ENCODE assay signal across 8 cellular contexts in genomic region chr11:66386171-66387069, GRCh38. TPM values are rescaled to one million over a fixed set of nuclear protein-coding genes. Genes with fewer than 3 reads are reported as not detected.
DNase-seq lines count a peak whose midpoint lies in the region; ATAC-seq, FAIRE-seq and TF ChIP-seq lines count a peak whose summit lies in the region.

No MANE protein-coding gene starts in this region.

- CTCF ChIA-PET in T-cell (lab: Charles Lee): interaction anchor here (0.6 to 2.7 kb wide), 11 partner anchors 9 to 204 kb away, joined by 3 to 25 read pairs (median 4); partner anchors contain the start of genes MRPL11 (in 1 of the 2) and PELI3 (in 1 of the 2)

- TF ChIP-seq CTCF in left ventricle myocardium inferior (IDR thresholded peaks at IDR 0.05; ENCODE audit: borderline replicate concordance) (peak; percentile 94), psoas muscle (IDR thresholded peaks at IDR 0.05) (peak; percentile 91)

- H3K27ac Mint-ChIP-seq in T-cell: no peak overlapping the region

- no peaks in the 10 kb centered on the region for H3K9me3 Mint-ChIP-seq in T-cell

- peak overlapping the region in 2 of 3 donors; percentile 3 to 17 for H3K4me3 Mint-ChIP-seq in T-cell

- POLR2A ChIA-PET in T-cell (lab: Charles Lee): no interaction called here

- peaks cover 10% of the 10 kb centered on the region for H3K4me1 ChIP-seq in left ventricle myocardium inferior
- H3K4me1 ChIP-seq in psoas muscle: peaks cover 12% of the 10 kb centered on the region

- H3K4me1 Mint-ChIP-seq in T-cell: peaks cover 6 to 8% (median 6%) of the 10 kb centered on the region in 3 donors

- peak overlapping the region; percentile 43 for H3K27ac ChIP-seq in left ventricle myocardium inferior (replicated peaks)
- peak overlapping the region; percentile 54 for H3K27ac ChIP-seq in psoas muscle

- H3K4me3 ChIP-seq in left ventricle myocardium inferior (peak overlapping the region; percentile 55), psoas muscle (peak overlapping the region; percentile 42)

- DNase-seq in GM04503 (ENCODE audit: low read depth) (peak; percentile 47), NCI-H1436 (lab: John Stamatoyannopoulos, UW) (peak; percentile 73), T-cell (peak; percentile 51 to 84 (median 77)), amniotic epithelial cell (ENCODE audit: low read depth) (peak; percentile 84), left ventricle myocardium inferior (peak; percentile 84), psoas muscle (peak; percentile 87 to 92), urothelium cell line (ENCODE audit: low spot score) (peak; percentile 71)

- H3K36me3 ChIP-seq in left ventricle myocardium inferior (no peaks in the 10 kb centered on the region), psoas muscle (ENCODE audit: insufficient read depth in 1 of 2, low read depth in 1 of 2) (no peaks in the 10 kb centered on the region)

- 5 to 10% (median 5%) methylated on average over 20 of the region's 20 CpGs for WGBS in psoas muscle, 3 donors

- peaks cover 0 to 2% of the 10 kb centered on the region in 2 donors for H3K27me3 Mint-ChIP-seq in T-cell

- no peak for FAIRE-seq in urothelium cell line (lab: Jason Lieb, UNC)

- H3K9me3 ChIP-seq in left ventricle myocardium inferior (replicated peaks): no peaks in the 10 kb centered on the region
- H3K9me3 ChIP-seq in psoas muscle: no peaks in the 10 kb centered on the region

- no peaks in the 10 kb centered on the region for H3K36me3 Mint-ChIP-seq in T-cell

- intact Hi-C loops in left ventricle myocardium inferior (cut with micrococcal nuclease): loop anchor here (5.0 kb wide), 1 partner anchor 74 kb away; no protein-coding TSS in a partner anchor
- intact Hi-C loops in psoas muscle (cut with DNase I): loop anchor here (1.0 to 5.0 kb wide), 3 partner anchors 39 to 75 kb away; partner anchors contain the start of genes B4GAT1 (in 1 of the 2) and BRMS1 (in 1 of the 2)

- H3K27me3 ChIP-seq in left ventricle myocardium inferior (ENCODE audit: low read depth): peaks cover 6% of the 10 kb centered on the region
- no peaks in the 10 kb centered on the region for H3K27me3 ChIP-seq in psoas muscle (ENCODE audit: insufficient read depth in 3 of 3, low read length in 2 of 3)

- peak; percentile 68 to 78 (median 71) for ATAC-seq in T-cell (replicated peaks in 1 of 4)
- ATAC-seq in psoas muscle: peak; percentile 74 to 87 (median 80)
- no peak for ATAC-seq in GM21737 (IDR thresholded peaks at IDR 0.05; ENCODE audit: unreplicated experiment)

RNA-seq across cellular contexts. Expression of gene SLC29A2, which starts 14.9 kb away (rescaled TPM):
- 10 to 100 TPM in 3 of 5 donors, 1 to 10 TPM in 2; 8.5 to 14.7 (median 14.4) TPM for total RNA-seq in T-cell
- 14.6 TPM for total RNA-seq in left ventricle myocardium inferior
- total RNA-seq in psoas muscle: 10 to 100 TPM; 14.9 to 94.1 (median 51.0) TPM
- 10 to 100 TPM; 14.9 to 84.5 (median 69.5) TPM for polyA plus RNA-seq in psoas muscle

RNA-seq across cellular contexts. Expression of gene NPAS4, which starts 34.4 kb away (rescaled TPM):
- not detected for total RNA-seq in T-cell
- not detected for total RNA-seq in left ventricle myocardium inferior
- not detected for total RNA-seq in psoas muscle
- under 1 TPM in 1 of 3 donors, not detected in 2; 0.05 TPM for polyA plus RNA-seq in psoas muscle

RNA-seq across cellular contexts. Expression of gene B4GAT1, which starts 39.0 kb away (rescaled TPM):
- total RNA-seq in T-cell (1 to 10 TPM; 4.0 to 9.2 (median 7.9) TPM), left ventricle myocardium inferior (52.9 TPM), psoas muscle (10 to 100 TPM; 17.0 to 21.0 (median 18.4) TPM)
- polyA plus RNA-seq in psoas muscle: 10 to 100 TPM; 12.6 to 50.3 (median 24.5) TPM

RNA-seq across cellular contexts. Expression of gene BRMS1, which starts 41.5 kb away (rescaled TPM):
- total RNA-seq in T-cell (10 to 100 TPM; 42.9 to 58.8 (median 54.8) TPM), left ventricle myocardium inferior (14.7 TPM), psoas muscle (10 to 100 TPM; 12.6 to 33.8 (median 19.9) TPM)
- polyA plus RNA-seq in psoas muscle: 100 to 1,000 TPM in 1 of 3 donors, 10 to 100 TPM in 2; 55.9 to 152 (median 91.3) TPM

RNA-seq across cellular contexts. Expression of gene RIN1, which starts 50.2 kb away (rescaled TPM):
- total RNA-seq in T-cell (10 to 100 TPM in 2 of 5 donors, 1 to 10 TPM in 3; 5.0 to 11.7 (median 8.3) TPM), left ventricle myocardium inferior (1.0 TPM), psoas muscle (1 to 10 TPM; 3.9 to 6.9 (median 6.1) TPM)
- polyA plus RNA-seq in psoas muscle: 10 to 100 TPM in 1 of 3 donors, 1 to 10 TPM in 2; 1.2 to 38.0 (median 2.0) TPM
